Comparison of ENCODE assay signal across 19 cellular contexts in genomic region chr7:31957090-31957720, GRCh38.
DNase-seq lines count a peak whose midpoint lies in the region; ATAC-seq and TF ChIP-seq lines count a peak whose summit lies in the region.
"Had no signal": no experiment of that assay in that cellular context is flagged by ENCODE, and none has a peak within 500 bp of the region (broad histone marks: within the 10 kb centered on the region; RNA-seq: fewer than 3 reads in every experiment).

No MANE protein-coding gene starts in this region.

- WGBS in thyroid gland, 2 donors: 77 to 84% methylated on average over 2 of the region's 2 CpGs

- peak; percentile 7 for DNase-seq in DMS153 (lab: John Stamatoyannopoulos, UW)
- no peak for DNase-seq in DMS153 treated with DMSO at 0.1 percent for 48 hours (lab: John Stamatoyannopoulos, UW; ENCODE audit: unreplicated experiment)
- DNase-seq in NOMO-1 treated with DMSO at 0.1 percent for 48 hours (lab: John Stamatoyannopoulos, UW; ENCODE audit: unreplicated experiment): peak; percentile 50
- DNase-seq in dermis microvascular lymphatic vessel endothelial cell (ENCODE audit: low read depth in 2 of 2): peak; percentile 20
- no peak for DNase-seq in osteocyte (ENCODE audit: extremely low spot score, unreplicated experiment)
- DNase-seq in mucosa of descending colon: no peak
- DNase-seq in thyroid gland: no peak
- no peak for DNase-seq in WTC11 (ENCODE audit: low spot score)
- DNase-seq: activated CD4-positive, alpha-beta T cell treated with anti-CD3 and anti-CD28 coated beads for 48 hours; activated naive CD8-positive, alpha-beta T cell treated with anti-CD3 and anti-CD28 coated beads, Interleukin-2, amount 50 U/mL, for 24 hours; activated T-cell treated with anti-CD3 and anti-CD28 coated beads, Interleukin-2, amount 50 U/mL, for 1 hour; NCI-H1694; NCI-H510A treated with DMSO at 0.1 percent for 48 hours; stimulated activated CD4-positive, alpha-beta T cell treated with anti-CD3 and anti-CD28 coated beads, Interleukin-4, amount 100 ng/mL, for 1 hour had no signal

- no peak overlapping the region for H3K27ac ChIP-seq in thyroid gland
- H3K27ac ChIP-seq: 22Rv1 had no signal

- H3K9me3 ChIP-seq in mucosa of descending colon: no peaks in the 10 kb centered on the region
- H3K9me3 ChIP-seq in thyroid gland: no peaks in the 10 kb centered on the region

- H3K9me3 Mint-ChIP-seq in osteocyte (ENCODE audit: unreplicated experiment): no peaks in the 10 kb centered on the region
- peaks cover 5% of the 10 kb centered on the region for H3K9me3 Mint-ChIP-seq in WTC11
- H3K9me3 Mint-ChIP-seq: activated naive CD8-positive, alpha-beta T cell treated with anti-CD3 and anti-CD28 coated beads, Interleukin-2, amount 50 U/mL, for 24 hours; T-helper 1 cell treated with Interleukin-12 subunit alpha and Interleukin-12 subunit beta and Interleukin-4 antibody, amounts not matched to agents 30 μg/mL and 1 μg/mL, for 36 hours had no signal

- no peak for TF ChIP-seq POLR2A in thyroid gland (IDR thresholded peaks at IDR 0.05)

- H3K27me3 Mint-ChIP-seq in osteocyte (ENCODE audit: unreplicated experiment) (no peaks in the 10 kb centered on the region), WTC11 (ENCODE audit: low read depth) (peaks cover 4% of the 10 kb centered on the region; the same call in 1 of the 2 replicates)
- H3K27me3 Mint-ChIP-seq: activated naive CD8-positive, alpha-beta T cell treated with anti-CD3 and anti-CD28 coated beads, Interleukin-2, amount 50 U/mL, for 24 hours had no signal

- TF ChIP-seq CTCF in osteocyte (IDR thresholded peaks at IDR 0.05) (no peak), mucosa of descending colon (IDR thresholded peaks at IDR 0.05) (no peak), thyroid gland (IDR thresholded peaks at IDR 0.05) (no peak), WTC11 (IDR thresholded peaks at IDR 0.05) (no peak)

- CTCF ChIA-PET in WTC11 (lab: Charles Lee): interaction anchor here (1.2 kb wide), 1 partner anchor 113 kb away, joined by 3 read pairs; the partner anchor contains the start of gene PDE1C

- H3K4me1 ChIP-seq in mucosa of descending colon (ENCODE audit: low read depth) (no peaks in the 10 kb centered on the region), thyroid gland (no peaks in the 10 kb centered on the region)

- peaks cover 5% of the 10 kb centered on the region for H3K36me3 Mint-ChIP-seq in osteocyte (ENCODE audit: unreplicated experiment)
- H3K36me3 Mint-ChIP-seq in WTC11: no peaks in the 10 kb centered on the region

- H3K4me3 ChIP-seq in mucosa of descending colon (no peak overlapping the region), thyroid gland (replicated peaks in 1 of 3) (no peak overlapping the region)

- H3K4me3 Mint-ChIP-seq in osteocyte (ENCODE audit: unreplicated experiment) (no peak overlapping the region), WTC11 (no peak overlapping the region)
- H3K4me3 Mint-ChIP-seq: activated naive CD8-positive, alpha-beta T cell treated with anti-CD3 and anti-CD28 coated beads, Interleukin-2, amount 50 U/mL, for 24 hours; nephron; T-helper 1 cell treated with Interleukin-12 subunit alpha and Interleukin-12 subunit beta and Interleukin-4 antibody, amounts not matched to agents 30 μg/mL and 1 μg/mL, for 36 hours had no signal

- H3K36me3 ChIP-seq in mucosa of descending colon (ENCODE audit: low read depth): no peaks in the 10 kb centered on the region
- no peaks in the 10 kb centered on the region for H3K36me3 ChIP-seq in thyroid gland

- peak overlapping the region; percentile 72 for H3K27ac Mint-ChIP-seq in osteocyte (ENCODE audit: unreplicated experiment)
- no peak overlapping the region for H3K27ac Mint-ChIP-seq in WTC11
- H3K27ac Mint-ChIP-seq: activated naive CD8-positive, alpha-beta T cell treated with anti-CD3 and anti-CD28 coated beads, Interleukin-2, amount 50 U/mL, for 24 hours; nephron; T-helper 1 cell treated with Interleukin-12 subunit alpha and Interleukin-12 subunit beta and Interleukin-4 antibody, amounts not matched to agents 30 μg/mL and 1 μg/mL, for 36 hours had no signal

- H3K4me1 Mint-ChIP-seq in osteocyte (ENCODE audit: unreplicated experiment): peaks cover 57% of the 10 kb centered on the region
- H3K4me1 Mint-ChIP-seq in WTC11: peaks cover 4% of the 10 kb centered on the region
- H3K4me1 Mint-ChIP-seq: activated naive CD8-positive, alpha-beta T cell treated with anti-CD3 and anti-CD28 coated beads, Interleukin-2, amount 50 U/mL, for 24 hours; nephron had no signal

- POLR2A ChIA-PET in WTC11 (lab: Charles Lee): no interaction called here

- intact Hi-C loops in mucosa of descending colon (cut with DNase I, micrococcal nuclease) (no loop called here), thyroid gland (cut with DNase I) (no loop called here)

- H3K27me3 ChIP-seq in thyroid gland: no peaks in the 10 kb centered on the region

- ATAC-seq in mucosa of descending colon: no peak
- ATAC-seq in WTC11: no peak
- ATAC-seq: activated naive CD8-positive, alpha-beta T cell treated with anti-CD3 and anti-CD28 coated beads, Interleukin-2, amount 50 U/mL, for 24 hours; esophagus mucosa; Panc1 had no signal

TF ChIP-seq in WTC11, 78 proteins besides CTCF, POLR2A, EP300 and RAD21:
- TF ChIP-seq FOXP4 (CRISPR knock-in tag; IDR thresholded peaks at IDR 0.05): no peak
- no peak for TF ChIP-seq HMGA2 (CRISPR knock-in tag; IDR thresholded peaks at IDR 0.05)
- TF ChIP-seq ZNF317 (CRISPR knock-in tag; IDR thresholded peaks at IDR 0.05; ENCODE audit: borderline replicate concordance, low read depth): no peak
- no peak for TF ChIP-seq ZNF671 (CRISPR knock-in tag; IDR thresholded peaks at IDR 0.05)
- TF ChIP-seq CDX4 (CRISPR knock-in tag; IDR thresholded peaks at IDR 0.05; ENCODE audit: borderline replicate concordance): no peak

Comparison
In these comparisons a context has a peak if more than half of its experiments do, and no peak if none do; other contexts are left out.
1. DNase-seq: peak in DMS153 (single experiment), NOMO-1 treated with DMSO at 0.1 percent for 48 hours (single experiment) and dermis microvascular lymphatic vessel endothelial cell (2 of 2); none in DMS153 treated with DMSO at 0.1 percent for 48 hours (single experiment), osteocyte (single experiment), mucosa of descending colon (0 of 3), thyroid gland (0 of 2) and WTC11 (single experiment).